ENCODE assay signal across 28 cellular contexts in the genomic region with DNA sequence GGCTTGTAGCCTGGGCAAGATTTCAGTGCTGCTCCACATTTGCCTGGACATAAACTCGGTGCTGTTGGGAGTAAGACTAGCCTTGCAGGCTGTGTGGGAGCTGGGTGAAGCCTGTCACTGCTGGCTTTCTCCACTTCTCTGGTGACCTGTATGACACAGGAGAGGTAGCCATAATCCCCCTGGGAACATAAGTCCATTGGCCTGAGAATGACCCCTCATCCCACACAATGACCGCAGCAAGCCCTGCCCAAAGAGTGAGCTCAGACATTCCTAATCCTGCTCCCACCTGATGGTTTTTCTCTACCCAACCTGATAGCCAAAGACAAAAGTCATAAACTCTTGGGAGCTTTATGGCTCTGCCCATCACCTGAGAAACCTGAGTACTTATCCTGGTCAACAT.
"Had no signal": no experiment of that assay in that cellular context is flagged by ENCODE, and none has a peak within 500 bp of the region (broad histone marks: within the 10 kb centered on the region; RNA-seq: fewer than 3 reads in every experiment).

No MANE protein-coding gene starts in this region.

- H3K79me2 ChIP-seq: parathyroid adenoma had no signal

- FAIRE-seq: small intestine had no signal

- H3K27ac Mint-ChIP-seq: naive B cell; naive thymus-derived CD8-positive, alpha-beta T cell; natural killer cell treated with Interleukin-12 subunit alpha and Interleukin-12 subunit beta and Interleukin-15 and Interleukin-18, amount 100 ng/mL, for 72 hours; progenitor cell of endocrine pancreas; stimulated activated effector memory CD8-positive, alpha-beta T cell treated with anti-CD3 and anti-CD28 coated beads, Interleukin-12 subunit alpha, Interleukin-12 subunit beta, amount 100 ng/mL, for 72 hours; stimulated activated naive B cell treated with anti-CD40 and anti-IgM and Interleukin-4, amounts not matched to agents 10 μg/mL and 1 μg/mL and 100 μg/mL, for 72 hours; stimulated activated naive CD8-positive, alpha-beta T cell treated with anti-CD3 and anti-CD28 coated beads, Interleukin-15, Interleukin-2, amounts not matched to agents 100 ng/mL and 50 ng/mL, for 24 hours had no signal

- H3K9me3 ChIP-seq: ovary, psoas muscle, right atrium auricular region, right lobe of liver, sigmoid colon, thoracic aorta, thyroid gland, uterus had no signal

- H3K4me1 ChIP-seq: parathyroid adenoma, psoas muscle, right atrium auricular region, right lobe of liver, sigmoid colon, stomach, thyroid gland, tibial nerve, upper lobe of left lung, uterus had no signal

- H3K9ac ChIP-seq: parathyroid adenoma had no signal

- ATAC-seq: naive thymus-derived CD8-positive, alpha-beta T cell; natural killer cell treated with Interleukin-12 subunit alpha and Interleukin-12 subunit beta and Interleukin-15 and Interleukin-18, amount 100 ng/mL, for 72 hours; psoas muscle; right lobe of liver; stimulated activated effector memory CD8-positive, alpha-beta T cell treated with anti-CD3 and anti-CD28 coated beads, Interleukin-12 subunit alpha, Interleukin-12 subunit beta, amount 100 ng/mL, for 72 hours; stimulated activated naive B cell treated with anti-CD40 and anti-IgM and Interleukin-4, amounts not matched to agents 10 μg/mL and 1 μg/mL and 100 μg/mL, for 72 hours had no signal

- H2AFZ ChIP-seq: parathyroid adenoma had no signal

- H3K27ac ChIP-seq: ovary, parathyroid adenoma, psoas muscle, right atrium auricular region, right lobe of liver, sigmoid colon, stomach, thoracic aorta, thyroid gland, tibial nerve, upper lobe of left lung, uterus had no signal

- H3K36me3 ChIP-seq: ovary, right atrium auricular region, right lobe of liver, sigmoid colon, stomach, thoracic aorta, thyroid gland, tibial nerve, upper lobe of left lung, uterus had no signal

- H3K36me3 Mint-ChIP-seq: naive B cell; stimulated activated effector memory CD8-positive, alpha-beta T cell treated with anti-CD3 and anti-CD28 coated beads, Interleukin-12 subunit alpha, Interleukin-12 subunit beta, amount 100 ng/mL, for 72 hours; stimulated activated naive B cell treated with anti-CD40 and anti-IgM and Interleukin-4, amounts not matched to agents 10 μg/mL and 1 μg/mL and 100 μg/mL, for 72 hours had no signal

- H3K27me3 Mint-ChIP-seq: naive B cell; naive thymus-derived CD8-positive, alpha-beta T cell; natural killer cell treated with Interleukin-12 subunit alpha and Interleukin-12 subunit beta and Interleukin-15 and Interleukin-18, amount 100 ng/mL, for 72 hours; stimulated activated naive B cell treated with anti-CD40 and anti-IgM and Interleukin-4, amounts not matched to agents 10 μg/mL and 1 μg/mL and 100 μg/mL, for 72 hours; stimulated activated naive CD8-positive, alpha-beta T cell treated with anti-CD3 and anti-CD28 coated beads, Interleukin-15, Interleukin-2, amounts not matched to agents 100 ng/mL and 50 ng/mL, for 24 hours had no signal

- H3K4me1 Mint-ChIP-seq: naive B cell; naive thymus-derived CD8-positive, alpha-beta T cell; stimulated activated effector memory CD8-positive, alpha-beta T cell treated with anti-CD3 and anti-CD28 coated beads, Interleukin-12 subunit alpha, Interleukin-12 subunit beta, amount 100 ng/mL, for 72 hours; stimulated activated naive B cell treated with anti-CD40 and anti-IgM and Interleukin-4, amounts not matched to agents 10 μg/mL and 1 μg/mL and 100 μg/mL, for 72 hours had no signal

- H3K4me3 Mint-ChIP-seq: naive B cell; naive thymus-derived CD8-positive, alpha-beta T cell; natural killer cell treated with Interleukin-12 subunit alpha and Interleukin-12 subunit beta and Interleukin-15 and Interleukin-18, amount 100 ng/mL, for 72 hours; stimulated activated effector memory CD8-positive, alpha-beta T cell treated with anti-CD3 and anti-CD28 coated beads, Interleukin-12 subunit alpha, Interleukin-12 subunit beta, amount 100 ng/mL, for 72 hours; stimulated activated naive B cell treated with anti-CD40 and anti-IgM and Interleukin-4, amounts not matched to agents 10 μg/mL and 1 μg/mL and 100 μg/mL, for 72 hours; stimulated activated naive CD8-positive, alpha-beta T cell treated with anti-CD3 and anti-CD28 coated beads, Interleukin-15, Interleukin-2, amounts not matched to agents 100 ng/mL and 50 ng/mL, for 24 hours had no signal

- DNase-seq: naive B cell; occipital lobe; ovary; posterior cingulate gyrus; psoas muscle; right lobe of liver; sigmoid colon; small intestine; stimulated activated CD4-positive, alpha-beta T cell treated with anti-CD3 and anti-CD28 coated beads, Interleukin-15, amount 100 ng/mL, for 24 hours; stimulated activated CD4-positive, alpha-beta T cell treated with anti-CD3 and anti-CD28 coated beads, Interleukin-2, amount 100 ng/mL, for 24 hours; stimulated activated CD4-positive, alpha-beta T cell treated with anti-CD3 and anti-CD28 coated beads, Interleukin-2, amount 100 ng/mL, for 48 hours; stimulated activated CD4-positive, alpha-beta T cell treated with anti-CD3 and anti-CD28 coated beads, Interleukin-4, amount 100 ng/mL, for 24 hours; stimulated activated naive B cell treated with anti-CD40 and anti-IgM and Interleukin-4, amounts not matched to agents 10 μg/mL and 1 μg/mL and 100 μg/mL, for 72 hours; stimulated activated naive CD4-positive, alpha-beta T cell treated with Interleukin-2 at 50 U/mL for 16 hours; stomach; thyroid gland; trophoblast cell; upper lobe of left lung; uterus had no signal

- H3K27me3 ChIP-seq: ovary, right atrium auricular region, right lobe of liver, sigmoid colon, stomach, thyroid gland, tibial nerve, upper lobe of left lung, uterus had no signal

- H3K4me3 ChIP-seq: ovary, psoas muscle, right atrium auricular region, right lobe of liver, sigmoid colon, stomach, thoracic aorta, thyroid gland, tibial nerve, upper lobe of left lung, uterus had no signal
